In genomic region chr4:304987-305680, GRCh38 we compare ENCODE assay signal across 8 cellular contexts. TPM values are rescaled to one million over a fixed set of nuclear protein-coding genes. Genes with fewer than 3 reads are reported as not detected.
A peak's percentile ranks its signal among the peaks of the same experiment; 100 is the strongest.
DNase-seq lines count a peak whose midpoint lies in the region; ATAC-seq, FAIRE-seq and TF ChIP-seq lines count a peak whose summit lies in the region.

Gene ZNF732, minus strand, starts transcription at chr4:305474. Its CDS starts 164 bp downstream, at chr4:305310.

- peaks cover 7% of the 10 kb centered on the region; the same call in 1 of the 2 replicates for H4K20me1 ChIP-seq in BLaER1

- DNase-seq in RWPE1 (ENCODE audit: low spot score): peak; percentile 95
- DNase-seq in omental fat pad (ENCODE audit: low spot score): no peak
- DNase-seq in globus pallidus (ENCODE audit: low spot score): no peak
- DNase-seq in H54 (ENCODE audit: insufficient read length, low spot score): no peak
- DNase-seq in HuH-7 (ENCODE audit: low spot score): no peak
- no peak for DNase-seq in NK-92 (lab: John Stamatoyannopoulos, UW; ENCODE audit: unreplicated experiment)

- TF ChIP-seq POLR2A in gastroesophageal sphincter (IDR thresholded peaks at IDR 0.05): no peak
- TF ChIP-seq POLR2A in H54 (IDR thresholded peaks at IDR 0.05; ENCODE audit: low read depth, low read length): no peak

- H3K27me3 ChIP-seq in BLaER1 (no peaks in the 10 kb centered on the region), gastroesophageal sphincter (peaks cover 12% of the 10 kb centered on the region)

- TF ChIP-seq EP300 in gastroesophageal sphincter (IDR thresholded peaks at IDR 0.05): no peak

- H3K27ac ChIP-seq in BLaER1: no peak within 1 kb of the TSS; the same call in 1 of the 2 replicates
- H3K27ac ChIP-seq in RWPE1: peak within 1 kb of the TSS; percentile 51
- peak within 1 kb of the TSS in 1 of 4 donors; percentile 64 for H3K27ac ChIP-seq in gastroesophageal sphincter

- H3K9ac ChIP-seq in BLaER1: no peak within 1 kb of the TSS

- no peak for TF ChIP-seq CTCF in RWPE1 (conservative IDR thresholded peaks at IDR 0.05; ENCODE audit: low read depth)
- no peak for TF ChIP-seq CTCF in gastroesophageal sphincter (IDR thresholded peaks at IDR 0.05)
- no peak for TF ChIP-seq CTCF in omental fat pad (IDR thresholded peaks at IDR 0.05)

- H3K4me3 ChIP-seq in BLaER1: no peak within 1 kb of the TSS
- peak within 1 kb of the TSS; percentile 23 to 60 for H3K4me3 ChIP-seq in gastroesophageal sphincter

- H3K4me1 ChIP-seq in BLaER1: peaks cover 35% of the 10 kb centered on the region
- H3K4me1 ChIP-seq in gastroesophageal sphincter: peaks cover 0 to 18% (median 0%) of the 10 kb centered on the region in 3 donors

- WGBS in gastroesophageal sphincter (ENCODE audit: low coverage in 1 of 2), 2 donors: 0 to 4% methylated on average over 1 to 13 of the region's 53 CpGs

- H3K9me3 ChIP-seq in BLaER1 (peaks cover 61% of the 10 kb centered on the region), gastroesophageal sphincter (no peaks in the 10 kb centered on the region)

- ATAC-seq in gastroesophageal sphincter (peak; percentile 86), omental fat pad (ENCODE audit: low FRiP score) (peak; percentile 57)

- peak within 1 kb of the TSS; percentile 78 for H3K4me2 ChIP-seq in BLaER1

- POLR2A ChIA-PET in RWPE1 (lab: Yijun Ruan, JAX; ENCODE audit: low non-redundant PET): no interaction called here

- H3K36me3 ChIP-seq in BLaER1 (no peaks in the 10 kb centered on the region), gastroesophageal sphincter (no peaks in the 10 kb centered on the region)

- CTCF ChIA-PET in RWPE1 (lab: Yijun Ruan, JAX): interaction anchor here (0.6 kb wide), 1 partner anchor 13 kb away, joined by 3 read pairs; no protein-coding TSS in a partner anchor

- FAIRE-seq in H54 (lab: Jason Lieb, UNC): no peak

RNA-seq across cellular contexts. Expression of gene ZNF732, which starts in this region (rescaled TPM):
- total RNA-seq in gastroesophageal sphincter: under 1 TPM in 2 of 4 donors, not detected in 2; 0.31 to 0.54 TPM
- 1 to 10 TPM in 1 of 4 donors, under 1 TPM in 1, not detected in 2; 0.60 to 1.1 TPM for total RNA-seq in omental fat pad

Comparison
In these comparisons a context has a peak if more than half of its experiments do, and no peak if none do; other contexts are left out.
1. Peak in ATAC-seq and H3K4me3 ChIP-seq in gastroesophageal sphincter; RNA of the gene not detected or under 1 TPM.